8 cellular contexts compared by ENCODE assay signal in genomic region chr6:112237644-112238043, GRCh38. TPM values are rescaled to one million over a fixed set of nuclear protein-coding genes. Genes with fewer than 3 reads are reported as not detected.
DNase-seq lines count a peak whose midpoint lies in the region; ATAC-seq lines count a peak whose summit lies in the region.

No MANE protein-coding gene starts in this region.

- no peak overlapping the region for H3K4me3 ChIP-seq in muscle layer of duodenum (ENCODE audit: low read depth in 1 of 2, low read length in 2 of 2)

- intact Hi-C loops in activated CD4-positive, alpha-beta memory T cell treated with anti-CD3 and anti-CD28 coated beads for 36 hours (cut with micrococcal nuclease), result no loop called here

- CTCF ChIA-PET in activated CD4-positive, alpha-beta memory T cell treated with anti-CD3 and anti-CD28 coated beads, Interleukin-2, amount 10 ng/mL, durations not matched to agents 7 days and 5 days (lab: Charles Lee), result no interaction called here
- CTCF ChIA-PET in activated CD4-positive, alpha-beta memory T cell treated with anti-CD3 and anti-CD28 coated beads for 36 hours (lab: Charles Lee), result no interaction called here

- peaks cover 15 to 29% of the 10 kb centered on the region in 2 donors for H3K4me1 ChIP-seq in muscle layer of duodenum (ENCODE audit: control insufficient read depth in 1 of 2, insufficient read depth in 2 of 2, low read length in 2 of 2)

- H3K9me3 Mint-ChIP-seq in activated CD4-positive, alpha-beta memory T cell treated with anti-CD3 and anti-CD28 coated beads, Interleukin-2, amount 10 ng/mL, durations not matched to agents 7 days and 5 days, result no peaks in the 10 kb centered on the region
- no peaks in the 10 kb centered on the region for H3K9me3 Mint-ChIP-seq in activated CD4-positive, alpha-beta memory T cell treated with anti-CD3 and anti-CD28 coated beads for 36 hours

- H3K27me3 ChIP-seq in muscle layer of duodenum (ENCODE audit: low read depth, low read length), result no peaks in the 10 kb centered on the region

- no peaks in the 10 kb centered on the region for H3K9me3 ChIP-seq in muscle layer of duodenum (ENCODE audit: control insufficient read depth in 1 of 2, low read length in 2 of 2)

- peak overlapping the region; percentile 84 for H3K27ac ChIP-seq in muscle layer of duodenum (ENCODE audit: low read length)

- H3K36me3 ChIP-seq in muscle layer of duodenum (ENCODE audit: control insufficient read depth in 1 of 2, insufficient read depth in 2 of 2, low read length in 2 of 2), result peaks cover 0 to 5% of the 10 kb centered on the region in 2 donors

- peaks cover 57% of the 10 kb centered on the region for H3K27me3 Mint-ChIP-seq in activated CD4-positive, alpha-beta memory T cell treated with anti-CD3 and anti-CD28 coated beads, Interleukin-2, amount 10 ng/mL, durations not matched to agents 7 days and 5 days
- H3K27me3 Mint-ChIP-seq in activated CD4-positive, alpha-beta memory T cell treated with anti-CD3 and anti-CD28 coated beads for 36 hours, result peaks cover 23% of the 10 kb centered on the region

- peak overlapping the region; percentile 4 for H3K27ac Mint-ChIP-seq in activated CD4-positive, alpha-beta memory T cell treated with anti-CD3 and anti-CD28 coated beads, Interleukin-2, amount 10 ng/mL, durations not matched to agents 7 days and 5 days
- no peak overlapping the region for H3K27ac Mint-ChIP-seq in activated CD4-positive, alpha-beta memory T cell treated with anti-CD3 and anti-CD28 coated beads for 36 hours

- H3K4me3 Mint-ChIP-seq in activated CD4-positive, alpha-beta memory T cell treated with anti-CD3 and anti-CD28 coated beads, Interleukin-2, amount 10 ng/mL, durations not matched to agents 7 days and 5 days, result no peak overlapping the region
- H3K4me3 Mint-ChIP-seq in activated CD4-positive, alpha-beta memory T cell treated with anti-CD3 and anti-CD28 coated beads for 36 hours, result no peak overlapping the region

- POLR2A ChIA-PET in activated CD4-positive, alpha-beta memory T cell treated with anti-CD3 and anti-CD28 coated beads, Interleukin-2, amount 10 ng/mL, durations not matched to agents 7 days and 5 days (lab: Charles Lee), result no interaction called here
- POLR2A ChIA-PET in activated CD4-positive, alpha-beta memory T cell treated with anti-CD3 and anti-CD28 coated beads for 36 hours (lab: Charles Lee), result no interaction called here

- peaks cover 38% of the 10 kb centered on the region for H3K4me1 Mint-ChIP-seq in activated CD4-positive, alpha-beta memory T cell treated with anti-CD3 and anti-CD28 coated beads, Interleukin-2, amount 10 ng/mL, durations not matched to agents 7 days and 5 days
- H3K4me1 Mint-ChIP-seq in activated CD4-positive, alpha-beta memory T cell treated with anti-CD3 and anti-CD28 coated beads for 36 hours (ENCODE audit: low read depth), result peaks cover 18% of the 10 kb centered on the region

- ATAC-seq in HG03159 (IDR thresholded peaks at IDR 0.05; ENCODE audit: unreplicated experiment), result no peak

- DNase-seq in activated CD4-positive, alpha-beta memory T cell treated with anti-CD3 and anti-CD28 coated beads, Interleukin-2, amount 10 ng/mL, durations not matched to agents 7 days and 5 days, result no peak
- no peak for DNase-seq in activated CD4-positive, alpha-beta memory T cell treated with anti-CD3 and anti-CD28 coated beads for 36 hours
- DNase-seq in fibroblast of gingiva (ENCODE audit: low read depth) (peak; percentile 94), T-helper 9 cell (no peak), RKO (ENCODE audit: low spot score) (no peak)
- DNase-seq in stimulated activated naive CD4-positive, alpha-beta T cell treated with Interleukin-2 at 50 U/mL for 16 hours (lab: John Stamatoyannopoulos, UW), result no peak

- peaks cover 2% of the 10 kb centered on the region for H3K36me3 Mint-ChIP-seq in activated CD4-positive, alpha-beta memory T cell treated with anti-CD3 and anti-CD28 coated beads, Interleukin-2, amount 10 ng/mL, durations not matched to agents 7 days and 5 days (ENCODE audit: low read depth)
- H3K36me3 Mint-ChIP-seq in activated CD4-positive, alpha-beta memory T cell treated with anti-CD3 and anti-CD28 coated beads for 36 hours, result no peaks in the 10 kb centered on the region

RNA-seq across cellular contexts. Expression of gene LAMA4, which starts 16.7 kb away (rescaled TPM):
- total RNA-seq in activated CD4-positive, alpha-beta memory T cell treated with anti-CD3 and anti-CD28 coated beads, Interleukin-2, amount 10 ng/mL, durations not matched to agents 7 days and 5 days, result not detected
- not detected for total RNA-seq in activated CD4-positive, alpha-beta memory T cell treated with anti-CD3 and anti-CD28 coated beads for 36 hours
